ENCODE assay signal across 10 cellular contexts in the genomic region with DNA sequence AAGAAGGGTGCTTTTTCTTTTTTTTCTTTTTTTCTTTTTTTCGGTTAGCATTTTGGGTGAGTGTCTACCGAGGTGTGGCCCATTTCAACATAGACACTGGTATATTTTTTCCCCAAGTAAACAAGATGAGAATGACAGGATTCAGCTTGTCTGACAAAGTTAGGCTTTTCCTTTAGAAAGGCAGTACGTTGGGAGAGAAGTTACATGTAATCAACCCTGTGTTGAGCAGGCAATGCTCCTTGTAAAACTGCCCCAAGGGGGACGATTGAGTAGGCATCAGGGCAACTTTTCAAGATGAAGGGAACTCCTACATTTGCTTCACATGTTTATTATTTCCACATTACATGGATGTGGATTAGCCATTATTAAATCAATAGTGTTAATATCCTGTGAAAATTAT. TPM values are rescaled to one million over a fixed set of nuclear protein-coding genes. Genes with fewer than 3 reads are reported as not detected.
DNase-seq lines count a peak whose midpoint lies in the region; ATAC-seq and TF ChIP-seq lines count a peak whose summit lies in the region.
"Had no signal": no experiment of that assay in that cellular context is flagged by ENCODE, and none has a peak within 500 bp of the region (broad histone marks: within the 10 kb centered on the region; RNA-seq: fewer than 3 reads in every experiment).

No MANE protein-coding gene starts in this region.

- peaks cover 0 to 44% of the 10 kb centered on the region in 2 experiments for H3K36me3 ChIP-seq in mesenchymal stem cell (ENCODE audit: control insufficient read depth in 1 of 2, insufficient read depth in 2 of 2, low read depth in 1 of 2, low read length in 2 of 2)
- no peaks in the 10 kb centered on the region for H3K36me3 ChIP-seq in transverse colon

- no peak overlapping the region for H4K91ac ChIP-seq in mesenchymal stem cell (ENCODE audit: low read length)

- H2BK5ac ChIP-seq in mesenchymal stem cell (ENCODE audit: low read depth, low read length, poor library complexity, severe bottlenecking) = no peak overlapping the region

- no peak overlapping the region for H3K23ac ChIP-seq in mesenchymal stem cell (ENCODE audit: low read length in 2 of 2)

- H3K18ac ChIP-seq in mesenchymal stem cell (ENCODE audit: low read depth in 1 of 2, low read length in 2 of 2) = peak overlapping the region in 1 of 2 experiments; percentile 28

- TF ChIP-seq EP300 in transverse colon (IDR thresholded peaks at IDR 0.05; ENCODE audit: low read depth) = no peak

- no peak for ATAC-seq in GM21423 (IDR thresholded peaks at IDR 0.05; ENCODE audit: unreplicated experiment)

- H3K9me3 Mint-ChIP-seq in activated T-cell treated with anti-CD3 and anti-CD28 coated beads, Interleukin-2, amount 50 U/mL, for 24 hours = no peaks in the 10 kb centered on the region
- H3K9me3 Mint-ChIP-seq: naive B cell had no signal

- H3K27me3 ChIP-seq in mesenchymal stem cell (ENCODE audit: control insufficient read depth in 1 of 2, insufficient read depth in 1 of 2, low read length in 2 of 2) (no peaks in the 10 kb centered on the region), transverse colon (peaks cover 20% of the 10 kb centered on the region)

- peaks cover 16% of the 10 kb centered on the region for H3K4me1 ChIP-seq in mesenchymal stem cell (ENCODE audit: control insufficient read depth, insufficient read depth, low read depth, low read length)
- H3K4me1 ChIP-seq in transverse colon = peaks cover 9 to 76% (median 24%) of the 10 kb centered on the region in 4 donors

- intact Hi-C loops in transverse colon (cut with DNase I; ENCODE audit: low total_unique reads) = loop anchor here (5.0 kb wide), 1 partner anchor 96 kb away; a partner anchor contains a TSS

- no peak overlapping the region for H3K4me2 ChIP-seq in mesenchymal stem cell (ENCODE audit: low read length, poor library complexity, severe bottlenecking)

- H3K79me1 ChIP-seq in mesenchymal stem cell (replicated peaks; ENCODE audit: low read length, poor library complexity, severe bottlenecking) = peaks cover 10% of the 10 kb centered on the region

- no peak overlapping the region for H4K8ac ChIP-seq in mesenchymal stem cell (ENCODE audit: low read length)

- no peak overlapping the region for H2BK15ac ChIP-seq in mesenchymal stem cell (ENCODE audit: low read depth, poor library complexity, severe bottlenecking)

- H3K27ac Mint-ChIP-seq in activated T-cell treated with anti-CD3 and anti-CD28 coated beads, Interleukin-2, amount 50 U/mL, for 24 hours = no peak overlapping the region

- no peak overlapping the region for H2AK5ac ChIP-seq in mesenchymal stem cell (ENCODE audit: low read length, severe bottlenecking)

- H2BK12ac ChIP-seq in mesenchymal stem cell (ENCODE audit: low read length in 2 of 2) = no peak overlapping the region

- peak overlapping the region; percentile 82 for H3K4me3 Mint-ChIP-seq in activated T-cell treated with anti-CD3 and anti-CD28 coated beads, Interleukin-2, amount 50 U/mL, for 24 hours

- no peak for TF ChIP-seq POLR2A in transverse colon (IDR thresholded peaks at IDR 0.05)

- peaks cover 16% of the 10 kb centered on the region for H3K27me3 Mint-ChIP-seq in activated T-cell treated with anti-CD3 and anti-CD28 coated beads, Interleukin-2, amount 50 U/mL, for 24 hours

- no peak for DNase-seq in activated T-cell treated with anti-CD3 and anti-CD28 coated beads, Interleukin-2, amount 50 U/mL, for 24 hours
- DNase-seq in activated T-cell treated with anti-CD3 and anti-CD28 coated beads for 4 hours (no peak), cardiac fibroblast (ENCODE audit: low read depth in 2 of 2) (peak in 1 of 2 donors; percentile 34), mesenchymal stem cell (peak; percentile 37), transverse colon (no peak), NCI-H1436 (lab: John Stamatoyannopoulos, UW) (no peak)
- DNase-seq in NK-92 treated with Interleukin-12 subunit alpha and Interleukin-12 subunit beta, amount 100 ng/mL, for 24 hours (lab: John Stamatoyannopoulos, UW) = no peak
- DNase-seq: naive B cell, NCI-H510A had no signal

- peaks cover 41% of the 10 kb centered on the region for H3K4me1 Mint-ChIP-seq in activated T-cell treated with anti-CD3 and anti-CD28 coated beads, Interleukin-2, amount 50 U/mL, for 24 hours (ENCODE audit: low read depth)

- no peak overlapping the region for H2BK120ac ChIP-seq in mesenchymal stem cell (ENCODE audit: low read depth, low read length)

- no peak overlapping the region for H3K4ac ChIP-seq in mesenchymal stem cell (ENCODE audit: low read depth in 1 of 2, low read length in 2 of 2)

- no peaks in the 10 kb centered on the region for H3K9me3 ChIP-seq in mesenchymal stem cell (ENCODE audit: control insufficient read depth, low read length)
- no peaks in the 10 kb centered on the region for H3K9me3 ChIP-seq in transverse colon

- no peak overlapping the region for H3K27ac ChIP-seq in mesenchymal stem cell (ENCODE audit: low read length, poor library complexity, severe bottlenecking)
- peak overlapping the region; percentile 67 to 91 (median 86) for H3K27ac ChIP-seq in transverse colon

- H2AFZ ChIP-seq in mesenchymal stem cell (ENCODE audit: low read depth, low read length) = no peak overlapping the region

- H3K14ac ChIP-seq in mesenchymal stem cell (ENCODE audit: low read length in 2 of 2) = no peak overlapping the region

- H3K36me3 Mint-ChIP-seq in activated T-cell treated with anti-CD3 and anti-CD28 coated beads, Interleukin-2, amount 50 U/mL, for 24 hours (ENCODE audit: low read depth) = no peaks in the 10 kb centered on the region
- H3K36me3 Mint-ChIP-seq: naive B cell had no signal

- WGBS in mesenchymal stem cell = 38% methylated on average over 1 of the region's 4 CpGs
- WGBS in transverse colon (ENCODE audit: low coverage in 1 of 2), 2 donors = 49 to 64% methylated on average over 4 of the region's 4 CpGs

- H3K9ac ChIP-seq in mesenchymal stem cell (ENCODE audit: low read length) = peak overlapping the region; percentile 99

- TF ChIP-seq CTCF in cardiac fibroblast (IDR thresholded peaks at IDR 0.05; ENCODE audit: low read depth, low read length) = no peak
- no peak for TF ChIP-seq CTCF in transverse colon (IDR thresholded peaks at IDR 0.05)

- H3K4me3 ChIP-seq in cardiac fibroblast (replicated peaks in 1 of 2; ENCODE audit: low read depth in 2 of 2, low read length in 2 of 2) = peak overlapping the region; percentile 67 to 84
- peak overlapping the region in 1 of 2 experiments; percentile 92 for H3K4me3 ChIP-seq in mesenchymal stem cell (ENCODE audit: insufficient read depth in 1 of 2, low read depth in 1 of 2, low read length in 2 of 2)
- H3K4me3 ChIP-seq in transverse colon = peak overlapping the region in 3 of 4 donors; percentile 30 to 63 (median 50)

- in situ Hi-C loops in transverse colon (cut with MboI; ENCODE audit: low pct_ligation_motif_present in 1 of 4, low pct_unique_long_range_greater_than_20kb in 1 of 4, low sequenced_read_pairs in 3 of 4) = no loop called here

RNA-seq across cellular contexts. Expression of a gene that starts 1.7 kb away (rescaled TPM):
- 110 TPM for polyA plus RNA-seq in mesenchymal stem cell (2013, experiment 1 of 2)
- 171 TPM for polyA plus RNA-seq in mesenchymal stem cell (2013, experiment 2 of 2)
- total RNA-seq in transverse colon = 100 to 1,000 TPM in 3 of 4 donors, 10 to 100 TPM in 1; 43.2 to 837 (median 738) TPM
